In genomic region chr16:30186782-30187555, GRCh38 we compare ENCODE assay signal across 8 cellular contexts. TPM values are rescaled to one million over a fixed set of nuclear protein-coding genes. Genes with fewer than 3 reads are reported as not detected.
DNase-seq lines count a peak whose midpoint lies in the region; ATAC-seq and TF ChIP-seq lines count a peak whose summit lies in the region.

No MANE protein-coding gene starts in this region.

- H3K27me3 ChIP-seq in CD4-positive, alpha-beta T cell (ENCODE audit: control insufficient read depth, insufficient read depth, low read length) = no peaks in the 10 kb centered on the region
- H3K27me3 ChIP-seq in endodermal cell (ENCODE audit: control insufficient read depth, insufficient read depth, low read length, poor library complexity, severe bottlenecking) = peaks cover 15% of the 10 kb centered on the region
- no peaks in the 10 kb centered on the region for H3K27me3 ChIP-seq in naive thymus-derived CD4-positive, alpha-beta T cell (ENCODE audit: control insufficient read depth in 2 of 2, insufficient read depth in 2 of 2, low read length in 2 of 2)

- WGBS in endodermal cell (ENCODE audit: insufficient coverage in 1 of 2, insufficient read length in 1 of 2), 2 experiments = 83 to 84% methylated on average over 26 to 36 of the region's 36 CpGs

- POLR2A ChIA-PET in CD4-positive, alpha-beta T cell (lab: Charles Lee) = interaction anchor here (0.7 to 6.0 kb wide), 10 partner anchors 36 to 472 kb away, joined by 3 to 163 read pairs (median 8); partner anchors contain the start of genes ALDOA, FBRS, PPP4C and SEPTIN1
- POLR2A ChIA-PET in naive thymus-derived CD4-positive, alpha-beta T cell (lab: Charles Lee) = interaction anchor here (0.6 to 7.7 kb wide), 11 partner anchors 8 to 243 kb away, joined by 3 to 216 read pairs (median 9); partner anchors contain the start of genes ALDOA, DCTPP1, GDPD3 and MAPK3

- peak overlapping the region; percentile 96 for H3K27ac ChIP-seq in CD4-positive, alpha-beta T cell (ENCODE audit: low read depth, low read length)
- no peak overlapping the region for H3K27ac ChIP-seq in endodermal cell (ENCODE audit: low read depth, low read length)
- H3K27ac ChIP-seq in naive thymus-derived CD4-positive, alpha-beta T cell (ENCODE audit: low read depth, low read length) = peak overlapping the region; percentile 85

- no peaks in the 10 kb centered on the region for H3K36me3 ChIP-seq in endodermal cell (ENCODE audit: control insufficient read depth, insufficient read depth, low read length)
- H3K36me3 ChIP-seq in naive thymus-derived CD4-positive, alpha-beta T cell (ENCODE audit: control insufficient read depth in 2 of 3, insufficient read depth in 3 of 3, low read length in 3 of 3) = peaks cover 9 to 35% (median 26%) of the 10 kb centered on the region in 3 experiments

- H3K4me3 Mint-ChIP-seq in CD4-positive, alpha-beta T cell = peak overlapping the region; percentile 99
- H3K4me3 Mint-ChIP-seq in endodermal cell = no peak overlapping the region
- peak overlapping the region; percentile 96 to 99 (median 98) for H3K4me3 Mint-ChIP-seq in naive thymus-derived CD4-positive, alpha-beta T cell

- CTCF ChIA-PET in CD4-positive, alpha-beta T cell (lab: Charles Lee) = interaction anchor here (3.5 kb wide), 1 partner anchor 95 kb away, joined by 15 read pairs; the partner anchor contains the start of gene TBX6
- CTCF ChIA-PET in naive thymus-derived CD4-positive, alpha-beta T cell (lab: Charles Lee) = interaction anchor here (0.6 to 2.8 kb wide), 4 partner anchors 95 to 315 kb away, joined by 3 to 16 read pairs (median 4); partner anchors contain the start of gene TBX6

- ATAC-seq in CD4-positive, alpha-beta T cell (ENCODE audit: poor library complexity) = peak; percentile 16
- ATAC-seq in naive thymus-derived CD4-positive, alpha-beta T cell = peak; percentile 30
- ATAC-seq in HG02852 (IDR thresholded peaks at IDR 0.05; ENCODE audit: unreplicated experiment) (no peak), HG03135 (IDR thresholded peaks at IDR 0.05; ENCODE audit: unreplicated experiment) (no peak)

- intact Hi-C loops in CD4-positive, alpha-beta T cell (cut with DNase I, micrococcal nuclease) = no loop called here
- intact Hi-C loops in naive thymus-derived CD4-positive, alpha-beta T cell (cut with micrococcal nuclease) = no loop called here

- H3K9ac ChIP-seq in endodermal cell (ENCODE audit: extremely low read depth, low read length, poor library complexity, severe bottlenecking) = no peak overlapping the region

- TF ChIP-seq CTCF in CD4-positive, alpha-beta T cell (IDR thresholded peaks at IDR 0.05) = peak; percentile 84
- peak; percentile 95 for TF ChIP-seq CTCF in endodermal cell (conservative IDR thresholded peaks at IDR 0.05)

- H3K4me1 Mint-ChIP-seq in CD4-positive, alpha-beta T cell (ENCODE audit: low read depth) = peaks cover 30% of the 10 kb centered on the region
- peaks cover 2% of the 10 kb centered on the region for H3K4me1 Mint-ChIP-seq in endodermal cell
- peaks cover 14 to 31% (median 21%) of the 10 kb centered on the region in 7 donors for H3K4me1 Mint-ChIP-seq in naive thymus-derived CD4-positive, alpha-beta T cell

- H3K4me1 ChIP-seq in endodermal cell (ENCODE audit: control insufficient read depth, insufficient read depth, low read length) = peaks cover 2% of the 10 kb centered on the region
- H3K4me1 ChIP-seq in naive thymus-derived CD4-positive, alpha-beta T cell (ENCODE audit: control insufficient read depth in 2 of 2, insufficient read depth in 2 of 2, low read length in 2 of 2) = peaks cover 26 to 36% of the 10 kb centered on the region in 2 donors

- peak; percentile 85 to 93 (median 86) for DNase-seq in CD4-positive, alpha-beta T cell
- peak; percentile 18 for DNase-seq in LHCN-M2 (ENCODE audit: low read depth)
- DNase-seq in activated CD8-positive, alpha-beta memory T cell treated with anti-CD3 and anti-CD28 coated beads, Interleukin-2, amount 50 U/mL, for 1 hour (ENCODE audit: extremely low read depth) = peak; percentile 72
- peak; percentile 93 for DNase-seq in endodermal cell
- peak; percentile 70 to 91 (median 83) for DNase-seq in naive thymus-derived CD4-positive, alpha-beta T cell
- peak; percentile 87 for DNase-seq in stimulated activated naive CD4-positive, alpha-beta T cell treated with Interleukin-2 at 50 U/mL for 16 hours (lab: John Stamatoyannopoulos, UW)

- peaks cover 44% of the 10 kb centered on the region for H3K36me3 Mint-ChIP-seq in CD4-positive, alpha-beta T cell (ENCODE audit: low read depth)
- H3K36me3 Mint-ChIP-seq in endodermal cell (ENCODE audit: low read depth) = no peaks in the 10 kb centered on the region
- H3K36me3 Mint-ChIP-seq in naive thymus-derived CD4-positive, alpha-beta T cell = peaks cover 4 to 38% (median 21%) of the 10 kb centered on the region in 5 donors

- no peaks in the 10 kb centered on the region for H3K9me3 Mint-ChIP-seq in CD4-positive, alpha-beta T cell
- no peaks in the 10 kb centered on the region for H3K9me3 Mint-ChIP-seq in endodermal cell
- H3K9me3 Mint-ChIP-seq in naive thymus-derived CD4-positive, alpha-beta T cell = peaks cover 0 to 5% (median 0%) of the 10 kb centered on the region in 11 donors

- no peaks in the 10 kb centered on the region for H3K9me3 ChIP-seq in CD4-positive, alpha-beta T cell (ENCODE audit: control insufficient read depth, low read length)
- no peaks in the 10 kb centered on the region for H3K9me3 ChIP-seq in endodermal cell (ENCODE audit: control insufficient read depth, low read length)
- no peaks in the 10 kb centered on the region for H3K9me3 ChIP-seq in naive thymus-derived CD4-positive, alpha-beta T cell (ENCODE audit: control insufficient read depth in 2 of 3, low read length in 3 of 3)

- peak overlapping the region; percentile 98 for H3K27ac Mint-ChIP-seq in CD4-positive, alpha-beta T cell
- H3K27ac Mint-ChIP-seq in endodermal cell = no peak overlapping the region
- peak overlapping the region; percentile 92 to 97 (median 95) for H3K27ac Mint-ChIP-seq in naive thymus-derived CD4-positive, alpha-beta T cell

- no peaks in the 10 kb centered on the region for H3K27me3 Mint-ChIP-seq in CD4-positive, alpha-beta T cell
- H3K27me3 Mint-ChIP-seq in endodermal cell (ENCODE audit: insufficient read depth) = peaks cover 21% of the 10 kb centered on the region
- no peaks in the 10 kb centered on the region for H3K27me3 Mint-ChIP-seq in naive thymus-derived CD4-positive, alpha-beta T cell

- H3K4me3 ChIP-seq in endodermal cell (ENCODE audit: low read length) = no peak overlapping the region
- H3K4me3 ChIP-seq in naive thymus-derived CD4-positive, alpha-beta T cell (ENCODE audit: low read length) = peak overlapping the region; percentile 100

RNA-seq across cellular contexts. Expression of gene CORO1A, which starts 3.6 kb away (rescaled TPM):
- 100 to 1,000 TPM; 411 to 416 TPM for total RNA-seq in CD4-positive, alpha-beta T cell
- 5.0 and 6.7 TPM in 2 replicates for total RNA-seq in LHCN-M2 (2014; rRNA removed)
- 8.1 TPM for polyA plus RNA-seq in LHCN-M2 (2012)
- total RNA-seq in endodermal cell = 1 to 10 TPM in 1 of 2 donors, under 1 TPM in 1; 0.93 to 2.1 TPM
- 8.9 TPM for polyA plus RNA-seq in endodermal cell (2013, experiment 1 of 2)
- 11.2 TPM for polyA plus RNA-seq in endodermal cell (2013, experiment 2 of 2)
- total RNA-seq in naive thymus-derived CD4-positive, alpha-beta T cell = 1,000 to 10,000 TPM in 1 of 5 experiments, 100 to 1,000 TPM in 4; 609 to 1,666 (median 826) TPM
- polyA plus RNA-seq in naive thymus-derived CD4-positive, alpha-beta T cell = 1,000 to 10,000 TPM; 1,289 to 1,601 TPM

RNA-seq across cellular contexts. Expression of gene BOLA2B, which starts 6.5 kb away (rescaled TPM):
- 10 to 100 TPM; 41.3 to 46.3 TPM for total RNA-seq in CD4-positive, alpha-beta T cell
- 257 and 647 TPM in 2 replicates for total RNA-seq in LHCN-M2 (2014; rRNA removed)
- polyA plus RNA-seq in LHCN-M2 (2012) = 245 TPM
- 100 to 1,000 TPM; 125 to 134 TPM for total RNA-seq in endodermal cell
- polyA plus RNA-seq in endodermal cell (2013, experiment 1 of 2) = 80.5 TPM
- polyA plus RNA-seq in endodermal cell (2013, experiment 2 of 2) = 71.8 TPM
- total RNA-seq in naive thymus-derived CD4-positive, alpha-beta T cell = 100 to 1,000 TPM in 1 of 5 experiments, 10 to 100 TPM in 4; 51.3 to 173 (median 69.8) TPM
- polyA plus RNA-seq in naive thymus-derived CD4-positive, alpha-beta T cell = 100 to 1,000 TPM; 168 to 205 TPM

RNA-seq across cellular contexts. Expression of gene SLX1A, which starts 6.7 kb away (rescaled TPM):
- total RNA-seq in CD4-positive, alpha-beta T cell = 10 to 100 TPM; 18.4 to 28.0 TPM
- total RNA-seq in LHCN-M2 (2014; rRNA removed) = 40.2 and 49.2 TPM in 2 replicates
- 41.4 TPM for polyA plus RNA-seq in LHCN-M2 (2012)
- 10 to 100 TPM; 37.7 to 48.8 TPM for total RNA-seq in endodermal cell
- polyA plus RNA-seq in endodermal cell (2013, experiment 1 of 2) = 3.8 TPM
- 6.1 TPM for polyA plus RNA-seq in endodermal cell (2013, experiment 2 of 2)
- total RNA-seq in naive thymus-derived CD4-positive, alpha-beta T cell = 10 to 100 TPM; 41.8 to 84.5 (median 49.5) TPM
- polyA plus RNA-seq in naive thymus-derived CD4-positive, alpha-beta T cell = 10 to 100 TPM; 36.4 to 40.0 TPM

RNA-seq across cellular contexts. Expression of gene SULT1A3, which starts 12.1 kb away (rescaled TPM):
- 10 to 100 TPM; 15.0 to 16.1 TPM for total RNA-seq in CD4-positive, alpha-beta T cell
- total RNA-seq in LHCN-M2 (2014; rRNA removed) (2.6 and 5.4 TPM in 2 replicates), endodermal cell (10 to 100 TPM; 14.5 to 22.1 TPM)
- polyA plus RNA-seq in LHCN-M2 (2012) = 3.9 TPM
- polyA plus RNA-seq in endodermal cell (2013, experiment 1 of 2) = 13.5 TPM
- polyA plus RNA-seq in endodermal cell (2013, experiment 2 of 2) = 21.4 TPM
- 10 to 100 TPM; 25.3 to 34.8 (median 32.8) TPM for total RNA-seq in naive thymus-derived CD4-positive, alpha-beta T cell
- polyA plus RNA-seq in naive thymus-derived CD4-positive, alpha-beta T cell = 1 to 10 TPM in 1 of 2 donors, under 1 TPM in 1; 0.51 to 1.1 TPM

Comparison
In these comparisons a context has a peak if more than half of its experiments do, and no peak if none do; other contexts are left out.
1. ATAC-seq: peak in CD4-positive, alpha-beta T cell (single experiment) and naive thymus-derived CD4-positive, alpha-beta T cell (single experiment); none in HG02852 (single experiment) and HG03135 (single experiment).
2. DNase-seq: peak in every context shown above with its lines; median percentile 93 in endodermal cell; 87 in stimulated activated naive CD4-positive, alpha-beta T cell treated with Interleukin-2 at 50 U/mL for 16 hours; 86 in CD4-positive, alpha-beta T cell; 83 in naive thymus-derived CD4-positive, alpha-beta T cell; 72 in activated CD8-positive, alpha-beta memory T cell treated with anti-CD3 and anti-CD28 coated beads, Interleukin-2, amount 50 U/mL, for 1 hour; 18 in LHCN-M2.
3. RNA of gene CORO1A, which starts 3.6 kb away (total RNA-seq): 609 to 1,666 TPM in naive thymus-derived CD4-positive, alpha-beta T cell and 411 to 416 TPM in CD4-positive, alpha-beta T cell; 5.0 to 6.7 TPM in LHCN-M2 and 0.93 to 2.1 TPM in endodermal cell; every median in the first group is over 10 times any median in the second.